In the genomic region with DNA sequence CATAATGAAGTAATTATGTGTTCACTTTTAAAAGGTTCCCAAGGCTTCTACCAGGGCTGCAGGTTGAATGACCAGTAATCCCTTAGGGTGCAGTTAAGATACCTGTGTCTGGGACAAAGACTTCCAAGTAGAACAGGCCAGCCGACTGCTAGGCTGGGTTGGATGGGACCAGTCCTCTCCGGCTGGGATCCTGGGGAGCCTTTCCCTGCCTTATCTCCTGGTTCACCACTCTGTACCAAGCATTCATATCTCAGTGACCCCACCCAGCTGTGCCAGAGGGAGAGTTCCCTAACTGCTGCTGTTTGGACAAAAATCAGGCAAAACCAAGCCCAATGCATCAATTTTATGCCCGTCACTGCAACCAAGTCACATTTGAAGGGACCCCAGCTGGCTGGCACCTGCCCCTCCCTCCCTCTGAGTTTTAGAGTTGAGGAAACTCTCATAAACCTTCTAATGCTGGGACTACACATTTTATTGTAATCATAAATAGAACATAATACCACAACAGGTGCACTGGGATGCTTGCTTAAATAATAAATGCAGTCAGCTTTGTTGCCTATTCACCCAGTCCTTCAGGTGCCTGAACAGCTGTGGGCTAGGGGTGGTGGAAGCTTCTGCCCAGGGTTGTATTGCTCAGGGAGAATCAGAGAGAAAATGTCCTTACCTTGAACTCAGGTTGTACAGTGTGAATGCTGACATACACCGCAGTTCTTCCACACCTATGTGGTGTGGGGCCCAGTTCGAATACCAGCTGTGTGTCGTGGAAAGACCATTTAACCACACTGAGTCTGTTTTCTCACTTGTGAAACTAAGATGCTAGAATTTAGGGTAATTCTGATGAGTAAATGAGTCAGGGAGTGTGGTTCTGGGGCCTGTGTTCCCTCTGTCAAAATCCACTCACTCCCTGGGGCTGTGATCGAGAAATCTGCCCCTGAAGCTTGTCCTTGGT, we compare ENCODE assay signal across 13 cellular contexts.
DNase-seq lines count a peak whose midpoint lies in the region; ATAC-seq and TF ChIP-seq lines count a peak whose summit lies in the region.
"Had no signal": no experiment of that assay in that cellular context is flagged by ENCODE, and none has a peak within 500 bp of the region (broad histone marks: within the 10 kb centered on the region; RNA-seq: fewer than 3 reads in every experiment).

No MANE protein-coding gene starts in this region.

- peak overlapping the region; percentile 31 for H3K4me3 Mint-ChIP-seq in activated T-helper 1 cell treated with anti-CD3 and anti-CD28 coated beads, Interleukin-12 subunit alpha, Interleukin-12 subunit beta, Interleukin-2, Interleukin-4 antibody, amounts not matched to agents 30 ng/mL and 10 ng/mL and 1 ng/mL, durations not matched to agents 14 hours and 24 hours and 36 hours
- no peak overlapping the region for H3K4me3 Mint-ChIP-seq in endothelial cell (ENCODE audit: unreplicated experiment)
- H3K4me3 Mint-ChIP-seq: CD4-positive, CD25-positive, alpha-beta regulatory T cell had no signal

- no peaks in the 10 kb centered on the region for H3K36me3 Mint-ChIP-seq in activated T-helper 1 cell treated with anti-CD3 and anti-CD28 coated beads, Interleukin-12 subunit alpha, Interleukin-12 subunit beta, Interleukin-2, Interleukin-4 antibody, amounts not matched to agents 30 ng/mL and 10 ng/mL and 1 ng/mL, durations not matched to agents 14 hours and 24 hours and 36 hours (ENCODE audit: low read depth)
- no peaks in the 10 kb centered on the region for H3K36me3 Mint-ChIP-seq in endothelial cell (ENCODE audit: low read depth, unreplicated experiment)
- H3K36me3 Mint-ChIP-seq: CD4-positive, CD25-positive, alpha-beta regulatory T cell had no signal

- ATAC-seq in GM18520 (IDR thresholded peaks at IDR 0.05; ENCODE audit: unreplicated experiment) (peak; percentile 72), HG03342 (IDR thresholded peaks at IDR 0.05; ENCODE audit: unreplicated experiment) (peak; percentile 55)

- H3K27ac Mint-ChIP-seq in activated T-helper 1 cell treated with anti-CD3 and anti-CD28 coated beads, Interleukin-12 subunit alpha, Interleukin-12 subunit beta, Interleukin-2, Interleukin-4 antibody, amounts not matched to agents 30 ng/mL and 10 ng/mL and 1 ng/mL, durations not matched to agents 14 hours and 24 hours and 36 hours = peak overlapping the region; percentile 69
- H3K27ac Mint-ChIP-seq in endothelial cell (ENCODE audit: unreplicated experiment) = no peak overlapping the region

- H3K27me3 Mint-ChIP-seq in activated T-helper 1 cell treated with anti-CD3 and anti-CD28 coated beads, Interleukin-12 subunit alpha, Interleukin-12 subunit beta, Interleukin-2, Interleukin-4 antibody, amounts not matched to agents 30 ng/mL and 10 ng/mL and 1 ng/mL, durations not matched to agents 14 hours and 24 hours and 36 hours (ENCODE audit: insufficient read depth) = peaks cover 5% of the 10 kb centered on the region
- H3K27me3 Mint-ChIP-seq in endothelial cell (ENCODE audit: unreplicated experiment) = peaks cover 2% of the 10 kb centered on the region

- TF ChIP-seq CTCF in endothelial cell (IDR thresholded peaks at IDR 0.05; ENCODE audit: unreplicated experiment) = no peak

- peaks cover 31% of the 10 kb centered on the region for H3K4me1 Mint-ChIP-seq in activated T-helper 1 cell treated with anti-CD3 and anti-CD28 coated beads, Interleukin-12 subunit alpha, Interleukin-12 subunit beta, Interleukin-2, Interleukin-4 antibody, amounts not matched to agents 30 ng/mL and 10 ng/mL and 1 ng/mL, durations not matched to agents 14 hours and 24 hours and 36 hours (ENCODE audit: low read depth)
- H3K4me1 Mint-ChIP-seq in endothelial cell (ENCODE audit: unreplicated experiment) = peaks cover 13% of the 10 kb centered on the region

- no peaks in the 10 kb centered on the region for H3K9me3 Mint-ChIP-seq in activated T-helper 1 cell treated with anti-CD3 and anti-CD28 coated beads, Interleukin-12 subunit alpha, Interleukin-12 subunit beta, Interleukin-2, Interleukin-4 antibody, amounts not matched to agents 30 ng/mL and 10 ng/mL and 1 ng/mL, durations not matched to agents 14 hours and 24 hours and 36 hours
- H3K9me3 Mint-ChIP-seq in endothelial cell (ENCODE audit: unreplicated experiment) = no peaks in the 10 kb centered on the region
- H3K9me3 Mint-ChIP-seq: CD4-positive, CD25-positive, alpha-beta regulatory T cell had no signal

- DNase-seq in DMS 273 (lab: John Stamatoyannopoulos, UW; ENCODE audit: unreplicated experiment) = peak; percentile 90
- DNase-seq in activated T-helper 1 cell treated with anti-CD3 and anti-CD28 coated beads, Interleukin-12 subunit alpha, Interleukin-12 subunit beta, Interleukin-2, Interleukin-4 antibody, amounts not matched to agents 30 ng/mL and 10 ng/mL and 1 ng/mL, durations not matched to agents 14 hours and 24 hours and 36 hours (ENCODE audit: low spot score) = peak; percentile 6
- DNase-seq in HuH-7.5 (ENCODE audit: low spot score) = no peak
- no peak for DNase-seq in T-helper 9 cell
- DNase-seq in kidney glomerular epithelial cell (lab: John Stamatoyannopoulos, UW) = no peak
- no peak for DNase-seq in endothelial cell (ENCODE audit: low spot score)
- DNase-seq: aorta, KG1, kidney, psoas muscle had no signal

- intact Hi-C loops in activated T-helper 1 cell treated with anti-CD3 and anti-CD28 coated beads, Interleukin-12 subunit alpha, Interleukin-12 subunit beta, Interleukin-2, Interleukin-4 antibody, amounts not matched to agents 30 ng/mL and 10 ng/mL and 1 ng/mL, durations not matched to agents 14 hours and 24 hours and 36 hours (cut with micrococcal nuclease) = loop anchor here (1.0 to 5.0 kb wide), 3 partner anchors 104 to 130 kb away; no protein-coding TSS in a partner anchor

Comparison
In these comparisons a context has a peak if more than half of its experiments do, and no peak if none do; other contexts are left out.
1. DNase-seq: peak in DMS 273 (single experiment) and activated T-helper 1 cell treated with anti-CD3 and anti-CD28 coated beads, Interleukin-12 subunit alpha, Interleukin-12 subunit beta, Interleukin-2, Interleukin-4 antibody, amounts not matched to agents 30 ng/mL and 10 ng/mL and 1 ng/mL, durations not matched to agents 14 hours and 24 hours and 36 hours (single experiment); none in HuH-7.5 (single experiment), T-helper 9 cell (single experiment), kidney glomerular epithelial cell (single experiment) and endothelial cell (single experiment).